In genomic region chr14:60634153-60634552, GRCh38 we compare ENCODE assay signal across 25 cellular contexts. TPM values are rescaled to one million over a fixed set of nuclear protein-coding genes. Genes with fewer than 3 reads are reported as not detected.
"Had no signal": no experiment of that assay in that cellular context is flagged by ENCODE, and none has a peak within 500 bp of the region (broad histone marks: within the 10 kb centered on the region; RNA-seq: fewer than 3 reads in every experiment).

No MANE protein-coding gene starts in this region.

- H3K27ac ChIP-seq: adrenal gland, Peyer's patch, VCaP had no signal

- DNase-seq: activated CD4-positive, alpha-beta memory T cell treated with anti-CD3 and anti-CD28 coated beads, Interleukin-2, amount 10 ng/mL, durations not matched to agents 7 days and 5 days; activated CD4-positive, alpha-beta T cell treated with anti-CD3 and anti-CD28 coated beads, Interleukin-2, amount 10 ng/mL, durations not matched to agents 7 days and 5 days; activated CD4-positive, CD25-positive, alpha-beta regulatory T cell; activated gamma-delta T cell treated with Interleukin-2 at 50 U/mL for 16 hours; activated naive CD4-positive, alpha-beta T cell treated with anti-CD3 and anti-CD28 coated beads, Interleukin-2, amount 10 ng/mL, durations not matched to agents 7 days and 5 days; activated naive CD8-positive, alpha-beta T cell treated with anti-CD3 and anti-CD28 coated beads for 36 hours; activated T-cell treated with anti-CD3 and anti-CD28 coated beads for 4 hours; activated T-cell treated with anti-CD3 and anti-CD28 coated beads, Interleukin-2, amount 50 U/mL, for 48 hours; adrenal gland; anterior cingulate cortex; Kasumi-1; NCI-H1048; NCI-H146; NCI-H1930; NCI-H2171; NCI-H2227 treated with DMSO at 0.1 percent for 48 hours; NCI-H446 treated with DMSO at 0.1 percent for 48 hours; NCI-H524 treated with DMSO at 0.1 percent for 48 hours; NCI-H82; Peyer's patch; SHP77 treated with DMSO at 0.1 percent for 48 hours; T-helper 1 cell had no signal

- H3K36me3 ChIP-seq: adrenal gland, Peyer's patch had no signal

- ATAC-seq: activated T-helper 17 cell treated with anti-CD3 and anti-CD28 coated beads, Interleukin-2, amount 50 U/mL, for 72 hours had no signal

- H3K9me3 ChIP-seq: adrenal gland, Peyer's patch had no signal

- H3K4me3 ChIP-seq: adrenal gland, Peyer's patch had no signal

- H3K4me1 ChIP-seq: adrenal gland had no signal

RNA-seq across cellular contexts. Expression of gene SIX1, which starts 15.1 kb away (rescaled TPM):
- total RNA-seq: activated CD4-positive, alpha-beta T cell treated with anti-CD3 and anti-CD28 coated beads, Interleukin-2, amount 10 ng/mL, durations not matched to agents 7 days and 5 days; activated CD8-positive, alpha-beta memory T cell treated with anti-CD3 and anti-CD28 coated beads for 36 hours; activated naive CD8-positive, alpha-beta T cell treated with anti-CD3 and anti-CD28 coated beads for 36 hours; activated T-helper 17 cell treated with anti-CD3 and anti-CD28 coated beads, Interleukin-2, amount 50 U/mL, for 72 hours; Peyer's patch had no signal
